9 cellular contexts compared by ENCODE assay signal in the genomic region with DNA sequence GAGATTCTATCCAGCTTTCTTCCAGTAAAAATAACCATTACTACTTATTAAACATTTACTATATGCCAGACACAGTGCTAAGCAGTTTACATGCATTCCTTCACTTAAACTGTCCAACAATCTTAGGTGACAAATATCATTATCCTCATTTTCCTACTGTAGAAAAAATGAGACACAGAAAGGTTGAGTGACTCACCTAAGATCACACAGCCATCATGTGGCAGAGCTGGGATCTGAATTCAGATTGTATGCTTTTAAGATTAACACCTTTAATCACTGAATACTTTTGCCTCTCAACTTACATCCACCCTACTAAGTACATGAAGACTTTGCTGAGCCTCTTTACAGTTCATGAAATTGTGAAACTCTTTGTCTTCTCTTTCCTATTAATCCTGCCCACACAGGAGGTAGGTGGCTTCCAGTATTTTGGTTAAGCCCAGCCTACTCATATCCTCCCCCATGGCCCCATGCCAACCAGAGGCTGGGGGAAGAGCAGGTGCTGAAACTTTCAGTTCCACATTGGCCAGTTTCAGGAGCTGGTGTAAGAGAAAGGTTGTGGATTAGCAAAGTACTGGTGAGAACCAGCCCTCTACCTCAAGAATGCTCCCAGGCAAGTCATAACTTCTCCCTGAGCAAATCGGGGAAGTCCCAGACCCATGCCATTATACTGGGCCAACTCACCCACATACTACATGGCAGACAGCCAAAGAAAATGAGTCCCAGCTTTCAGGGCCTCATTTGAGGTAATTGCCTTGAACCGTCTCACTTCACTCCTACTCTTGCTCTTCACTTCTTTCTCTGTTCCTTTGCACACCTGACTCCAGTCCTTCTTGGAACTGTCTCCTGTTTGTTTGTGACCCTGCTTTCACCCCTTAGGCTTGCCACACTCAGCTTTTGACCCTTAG.
DNase-seq lines count a peak whose midpoint lies in the region; ATAC-seq and TF ChIP-seq lines count a peak whose summit lies in the region.
"Had no signal": no experiment of that assay in that cellular context is flagged by ENCODE, and none has a peak within 500 bp of the region (broad histone marks: within the 10 kb centered on the region; RNA-seq: fewer than 3 reads in every experiment).

No MANE protein-coding gene starts in this region.

- no peaks in the 10 kb centered on the region for H3K4me1 ChIP-seq in prostate gland (replicated peaks)
- no peaks in the 10 kb centered on the region for H3K4me1 ChIP-seq in hepatocyte (ENCODE audit: insufficient read depth)

- peak; percentile 96 for ATAC-seq in HG03039 (IDR thresholded peaks at IDR 0.05; ENCODE audit: unreplicated experiment)

- CTCF ChIA-PET in activated naive CD4-positive, alpha-beta T cell treated with anti-CD3 and anti-CD28 coated beads for 36 hours (lab: Charles Lee), result no interaction called here

- DNase-seq in activated naive CD4-positive, alpha-beta T cell treated with anti-CD3 and anti-CD28 coated beads for 36 hours, result peak; percentile 60
- no peak for DNase-seq in activated naive CD4-positive, alpha-beta T cell treated with anti-CD3 and anti-CD28 coated beads, Interleukin-2, amount 50 U/mL, for 16 hours
- DNase-seq in OCI-M1 (lab: John Stamatoyannopoulos, UW) (peak; percentile 9), prostate gland (ENCODE audit: low spot score) (peak; percentile 22), DMS153 treated with DMSO at 0.1 percent for 48 hours (lab: John Stamatoyannopoulos, UW; ENCODE audit: unreplicated experiment) (no peak), hepatocyte (ENCODE audit: low spot score) (no peak), caudate nucleus (lab: John Stamatoyannopoulos, UW) (no peak)

- H3K4me2 ChIP-seq in hepatocyte, result no peak overlapping the region

- no peaks in the 10 kb centered on the region for H3K79me2 ChIP-seq in hepatocyte

- H3K9me2 ChIP-seq in hepatocyte (replicated peaks; ENCODE audit: insufficient read depth), result no peaks in the 10 kb centered on the region

- H2AFZ ChIP-seq in hepatocyte, result no peak overlapping the region

- H3K4me3 Mint-ChIP-seq in activated naive CD4-positive, alpha-beta T cell treated with anti-CD3 and anti-CD28 coated beads for 36 hours, result no peak overlapping the region

- no peaks in the 10 kb centered on the region for H4K20me1 ChIP-seq in hepatocyte (ENCODE audit: insufficient read depth, poor library complexity, severe bottlenecking)

- H3K4me3 ChIP-seq in prostate gland, result no peak overlapping the region
- H3K4me3 ChIP-seq in hepatocyte, result no peak overlapping the region

- H3K27me3 ChIP-seq in prostate gland (replicated peaks; ENCODE audit: insufficient read depth), result no peaks in the 10 kb centered on the region
- H3K27me3 ChIP-seq in hepatocyte, result no peaks in the 10 kb centered on the region

- 22% methylated on average over 2 of the region's 2 CpGs for WGBS in prostate gland
- WGBS in hepatocyte (ENCODE audit: low lambda C conversion rate, missing lambda C conversion rate), result 68% methylated on average over 2 of the region's 2 CpGs

- intact Hi-C loops in activated naive CD4-positive, alpha-beta T cell treated with anti-CD3 and anti-CD28 coated beads for 36 hours (cut with micrococcal nuclease), result loop anchor here (1.0 to 10.0 kb wide), 8 partner anchors 76 to 1236 kb away; a partner anchor contains a TSS
- intact Hi-C loops in prostate gland (cut with DNase I), result no loop called here

- no peaks in the 10 kb centered on the region for H3K27me3 Mint-ChIP-seq in activated naive CD4-positive, alpha-beta T cell treated with anti-CD3 and anti-CD28 coated beads for 36 hours (ENCODE audit: low read depth)

- TF ChIP-seq CTCF in prostate gland (IDR thresholded peaks at IDR 0.05), result no peak
- no peak for TF ChIP-seq CTCF in hepatocyte (IDR thresholded peaks at IDR 0.05; ENCODE audit: poor library complexity)

- no peaks in the 10 kb centered on the region for H3K9me3 Mint-ChIP-seq in activated naive CD4-positive, alpha-beta T cell treated with anti-CD3 and anti-CD28 coated beads for 36 hours

- TF ChIP-seq POLR2A in prostate gland (IDR thresholded peaks at IDR 0.05), result no peak

- H3K27ac ChIP-seq in prostate gland (no peak overlapping the region), hepatocyte (no peak overlapping the region), caudate nucleus (ENCODE audit: low read depth, low read length) (no peak overlapping the region)
- H3K27ac ChIP-seq: VCaP had no signal

- H3K4me1 Mint-ChIP-seq in activated naive CD4-positive, alpha-beta T cell treated with anti-CD3 and anti-CD28 coated beads for 36 hours (ENCODE audit: low read depth), result peaks cover 6% of the 10 kb centered on the region

- H3K36me3 ChIP-seq in prostate gland, result no peaks in the 10 kb centered on the region
- no peaks in the 10 kb centered on the region for H3K36me3 ChIP-seq in hepatocyte (replicated peaks; ENCODE audit: insufficient read depth, low read depth)

- no peaks in the 10 kb centered on the region for H3K36me3 Mint-ChIP-seq in activated naive CD4-positive, alpha-beta T cell treated with anti-CD3 and anti-CD28 coated beads for 36 hours (ENCODE audit: low read depth)

- no peaks in the 10 kb centered on the region for H3K9me3 ChIP-seq in prostate gland
- H3K9me3 ChIP-seq in hepatocyte (ENCODE audit: low read depth), result no peaks in the 10 kb centered on the region

- peak overlapping the region; percentile 61 for H3K27ac Mint-ChIP-seq in activated naive CD4-positive, alpha-beta T cell treated with anti-CD3 and anti-CD28 coated beads for 36 hours

Comparison
In these comparisons a context has a peak if more than half of its experiments do, and no peak if none do; other contexts are left out.
1. DNase-seq: peak in activated naive CD4-positive, alpha-beta T cell treated with anti-CD3 and anti-CD28 coated beads for 36 hours (single experiment), OCI-M1 (single experiment) and prostate gland (single experiment); none in activated naive CD4-positive, alpha-beta T cell treated with anti-CD3 and anti-CD28 coated beads, Interleukin-2, amount 50 U/mL, for 16 hours (single experiment), DMS153 treated with DMSO at 0.1 percent for 48 hours (single experiment), hepatocyte (single experiment) and caudate nucleus (0 of 61).